Comparison of ENCODE assay signal across 21 cellular contexts in the genomic region with DNA sequence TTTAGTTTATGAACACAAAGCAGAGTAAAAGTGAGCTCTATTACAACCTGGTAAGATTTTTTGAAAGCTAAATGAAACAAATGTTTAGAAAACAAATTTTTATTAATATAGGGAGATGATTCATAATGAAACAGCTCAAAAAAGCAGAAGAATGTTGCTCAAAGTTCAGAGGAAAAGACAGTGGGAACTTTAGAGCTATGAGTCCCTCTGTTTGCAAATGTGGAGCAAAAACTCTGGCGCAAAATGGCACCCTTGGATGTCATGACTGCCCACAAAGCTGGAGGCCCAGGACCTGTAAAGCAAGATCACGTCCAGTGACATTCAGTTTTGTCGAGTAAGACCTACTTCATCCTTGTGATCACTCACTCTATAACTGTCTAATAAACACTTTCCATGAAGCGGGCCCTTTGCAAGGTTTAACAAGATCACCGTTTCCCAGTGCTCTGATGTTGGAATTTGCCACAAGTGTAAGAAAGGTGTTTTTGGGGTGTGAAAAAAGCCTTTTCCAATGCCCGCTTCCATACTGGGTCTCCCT.
DNase-seq lines count a peak whose midpoint lies in the region; ATAC-seq and TF ChIP-seq lines count a peak whose summit lies in the region.
"Had no signal": no experiment of that assay in that cellular context is flagged by ENCODE, and none has a peak within 500 bp of the region (broad histone marks: within the 10 kb centered on the region; RNA-seq: fewer than 3 reads in every experiment).

No MANE protein-coding gene starts in this region.

- peak overlapping the region; percentile 73 for H3K4me2 ChIP-seq in KMS-11

- no peaks in the 10 kb centered on the region for H4K20me1 ChIP-seq in KMS-11 (ENCODE audit: insufficient read depth)

- H3K27me3 ChIP-seq in KMS-11 (ENCODE audit: insufficient read depth, low read depth), result no peaks in the 10 kb centered on the region
- H3K27me3 ChIP-seq: heart left ventricle, thyroid gland had no signal

- no peak overlapping the region for H3K27ac ChIP-seq in KMS-11
- H3K27ac ChIP-seq: heart left ventricle, neutrophil, thyroid gland had no signal

- DNase-seq in CD1c-positive myeloid dendritic cell (ENCODE audit: extremely low spot score) (peak; percentile 67), fibroblast of gingiva (ENCODE audit: low read depth) (peak; percentile 42), HUDEP-2 (lab: John Stamatoyannopoulos, UW; ENCODE audit: unreplicated experiment in 76 of 76) (no peak), GM03348 (ENCODE audit: low spot score) (no peak), kidney glomerular epithelial cell (lab: John Stamatoyannopoulos, UW) (no peak)
- DNase-seq: activated gamma-delta T cell treated with Interleukin-2 at 50 U/mL for 16 hours; CD4-positive, CD25-positive, alpha-beta regulatory T cell; heart left ventricle; Kasumi-1; NCI-H1436 treated with DMSO at 0.1 percent for 48 hours; NCI-H2171; retina; stimulated activated CD4-positive, alpha-beta T cell treated with anti-CD3 and anti-CD28 coated beads, Interleukin-15, amount 100 ng/mL, for 24 hours; stimulated activated naive CD4-positive, alpha-beta T cell; T-helper 9 cell; thyroid gland had no signal

- H3K4me1 ChIP-seq in KMS-11 (ENCODE audit: low read depth, poor library complexity, severe bottlenecking), result peaks cover 25% of the 10 kb centered on the region
- H3K4me1 ChIP-seq: thyroid gland had no signal

- no peaks in the 10 kb centered on the region for H3K79me2 ChIP-seq in KMS-11 (ENCODE audit: insufficient read depth, low read depth)

- H2AFZ ChIP-seq in KMS-11 (ENCODE audit: low read depth), result peak overlapping the region; percentile 8; the same call in 1 of the 2 replicates

- H3K36me3 ChIP-seq in KMS-11 (ENCODE audit: insufficient read depth), result no peaks in the 10 kb centered on the region
- H3K36me3 ChIP-seq: heart left ventricle, neutrophil, thyroid gland had no signal

- ATAC-seq in GM21515 (IDR thresholded peaks at IDR 0.05; ENCODE audit: unreplicated experiment) (peak; percentile 53), HG03175 (IDR thresholded peaks at IDR 0.05; ENCODE audit: unreplicated experiment) (no peak)
- ATAC-seq: heart left ventricle had no signal

- TF ChIP-seq CTCF in KMS-11 (conservative IDR thresholded peaks at IDR 0.05; ENCODE audit: low read depth, low read length), result no peak

- H3K9ac ChIP-seq in KMS-11, result no peak overlapping the region

- H3K4me3 ChIP-seq in KMS-11 (IDR thresholded peaks at IDR 0.05; ENCODE audit: insufficient read depth, low read depth, low read length), result no peak overlapping the region
- H3K4me3 ChIP-seq: A549, heart left ventricle, thyroid gland had no signal

Comparison
In these comparisons a context has a peak if more than half of its experiments do, and no peak if none do; other contexts are left out.
1. DNase-seq: peak in CD1c-positive myeloid dendritic cell (single experiment) and fibroblast of gingiva (single experiment); none in HUDEP-2 (0 of 76), GM03348 (single experiment) and kidney glomerular epithelial cell (single experiment).